1 cellular context compared by ENCODE assay signal in the genomic region with DNA sequence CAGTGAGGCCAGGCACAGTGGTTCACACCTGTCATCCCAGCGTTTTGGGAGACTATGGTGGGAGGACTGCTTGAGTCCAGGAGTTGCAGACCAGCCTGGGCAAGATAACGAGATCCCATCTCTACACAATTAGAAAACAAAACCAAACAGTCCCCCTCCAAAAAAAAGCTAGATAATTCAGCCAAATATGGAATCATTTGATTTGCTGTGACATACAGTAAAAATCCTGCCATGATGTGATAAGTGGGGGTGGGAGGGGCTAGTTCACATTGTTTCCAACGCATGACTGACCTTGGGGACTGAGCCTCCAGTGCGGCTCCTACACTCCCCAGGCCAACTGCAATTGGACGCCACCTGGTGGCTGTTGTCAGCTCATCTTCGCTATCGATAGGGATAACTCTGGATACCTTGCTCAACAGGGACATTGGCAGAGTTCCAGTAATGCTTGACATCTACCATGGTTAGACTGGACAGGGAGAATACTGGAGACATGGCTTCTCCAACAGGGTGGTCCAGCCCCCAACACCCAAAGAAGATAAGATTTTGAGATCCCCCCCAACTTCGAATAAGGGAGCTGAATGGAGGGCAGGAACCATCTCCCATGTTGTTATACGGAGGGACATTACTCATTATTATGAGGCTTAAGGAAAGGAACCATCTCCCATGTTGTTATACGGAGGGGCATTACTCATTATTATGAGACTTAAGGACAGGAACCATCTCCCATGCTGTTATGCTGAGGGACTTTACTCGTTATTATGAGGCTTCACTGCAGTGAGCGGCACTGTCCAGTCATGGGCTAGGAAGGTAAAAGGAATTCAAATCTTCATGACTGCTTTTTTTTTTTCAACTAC.
TF ChIP-seq lines count a peak whose summit lies in the region.

No MANE protein-coding gene starts in this region.

TF ChIP-seq in HepG2, 621 proteins besides CTCF, POLR2A, EP300 and RAD21 (continued from another document and continues in another):
- TF ChIP-seq, protein P1, sequence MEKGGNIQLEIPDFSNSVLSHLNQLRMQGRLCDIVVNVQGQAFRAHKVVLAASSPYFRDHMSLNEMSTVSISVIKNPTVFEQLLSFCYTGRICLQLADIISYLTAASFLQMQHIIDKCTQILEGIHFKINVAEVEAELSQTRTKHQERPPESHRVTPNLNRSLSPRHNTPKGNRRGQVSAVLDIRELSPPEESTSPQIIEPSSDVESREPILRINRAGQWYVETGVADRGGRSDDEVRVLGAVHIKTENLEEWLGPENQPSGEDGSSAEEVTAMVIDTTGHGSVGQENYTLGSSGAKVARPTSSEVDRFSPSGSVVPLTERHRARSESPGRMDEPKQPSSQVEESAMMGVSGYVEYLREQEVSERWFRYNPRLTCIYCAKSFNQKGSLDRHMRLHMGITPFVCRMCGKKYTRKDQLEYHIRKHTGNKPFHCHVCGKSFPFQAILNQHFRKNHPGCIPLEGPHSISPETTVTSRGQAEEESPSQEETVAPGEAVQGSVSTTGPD (CRISPR knock-in tag; IDR thresholded peaks at IDR 0.05) = no peak
- TF ChIP-seq ZFAT (CRISPR knock-in tag; conservative IDR thresholded peaks at IDR 0.05) (no peak), CSRNP1 (CRISPR knock-in tag; IDR thresholded peaks at IDR 0.05) (no peak), NONO (IDR thresholded peaks at IDR 0.05) (no peak), NONO (CRISPR knock-in tag; conservative IDR thresholded peaks at IDR 0.05) (0 out of 2 replicates have a peak, but pooled peaks have one; percentile 24), IKZF5 (CRISPR knock-in tag; IDR thresholded peaks at IDR 0.05) (peak; percentile 68; the same call in 1 of the 2 replicates), ZNF121 (CRISPR knock-in tag; IDR thresholded peaks at IDR 0.05) (peak; percentile 28; the same call in 1 of the 2 replicates), NR2F6 (IDR thresholded peaks at IDR 0.05) (no peak), NR2F6 (CRISPR knock-in tag; IDR thresholded peaks at IDR 0.05) (peak; percentile 36; the same call in 1 of the 2 replicates), ZBTB7A (CRISPR knock-in tag; IDR thresholded peaks at IDR 0.05) (0 out of 2 replicates have a peak, but pooled peaks have one; percentile 37), FOXA3 (CRISPR knock-in tag; IDR thresholded peaks at IDR 0.05) (peak; percentile 73), KDM1A (CRISPR knock-in tag; IDR thresholded peaks at IDR 0.05) (peak; percentile 33; the same call in 1 of the 2 replicates), ARID3A (IDR thresholded peaks at IDR 0.05; ENCODE audit: low read depth, low read length) (peak; percentile 92), STAG1 (CRISPR knock-in tag; IDR thresholded peaks at IDR 0.05) (peak; percentile 86), NFE2 (CRISPR knock-in tag; IDR thresholded peaks at IDR 0.05) (no peak), ZMYM3 (CRISPR knock-in tag; IDR thresholded peaks at IDR 0.05) (peak; percentile 37; the same call in 1 of the 2 replicates), HMG20A (CRISPR knock-in tag; IDR thresholded peaks at IDR 0.05; ENCODE audit: borderline replicate concordance) (peak; percentile 57; the same call in 1 of the 2 replicates), KAT7 (CRISPR knock-in tag; IDR thresholded peaks at IDR 0.05; ENCODE audit: borderline replicate concordance) (0 out of 2 replicates have a peak, but pooled peaks have one; percentile 57), ZMYM4 (CRISPR knock-in tag; IDR thresholded peaks at IDR 0.05) (peak; percentile 75; the same call in 1 of the 2 replicates), ARID5B (CRISPR knock-in tag; IDR thresholded peaks at IDR 0.05) (peak; percentile 73), ZNF12 (CRISPR knock-in tag; IDR thresholded peaks at IDR 0.05) (0 out of 2 replicates have a peak, but pooled peaks have one; percentile 15), ZNF331 (CRISPR knock-in tag; IDR thresholded peaks at IDR 0.05) (peak; percentile 86), XRCC5 (optimal IDR thresholded peaks at IDR 0.05; ENCODE audit: low read length) (peak; percentile 90), NCOA2 (CRISPR knock-in tag; IDR thresholded peaks at IDR 0.05) (0 out of 2 replicates have a peak, but pooled peaks have one; percentile 42), FOXK1 (CRISPR knock-in tag; IDR thresholded peaks at IDR 0.05; ENCODE audit: borderline replicate concordance, low read depth) (peak; percentile 65; the same call in 1 of the 2 replicates), ZSCAN29 (CRISPR knock-in tag; conservative IDR thresholded peaks at IDR 0.05) (no peak), ZNF451 (CRISPR knock-in tag; IDR thresholded peaks at IDR 0.05) (no peak), KLF16 (CRISPR knock-in tag; IDR thresholded peaks at IDR 0.05) (peak in 1 of 2 experiments; percentile 72; a peak in 1 of 4 replicates), ZNF652 (CRISPR knock-in tag; IDR thresholded peaks at IDR 0.05; ENCODE audit: borderline replicate concordance, low read depth) (peak; percentile 39; the same call in 1 of the 2 replicates), HMGXB4 (CRISPR knock-in tag; IDR thresholded peaks at IDR 0.05; ENCODE audit: borderline replicate concordance in 1 of 2, low read depth in 1 of 2) (peak; percentile 60 to 81), THAP11 (CRISPR knock-in tag; IDR thresholded peaks at IDR 0.05) (peak; percentile 41; the same call in 1 of the 2 replicates)
- TF ChIP-seq, protein P2, sequence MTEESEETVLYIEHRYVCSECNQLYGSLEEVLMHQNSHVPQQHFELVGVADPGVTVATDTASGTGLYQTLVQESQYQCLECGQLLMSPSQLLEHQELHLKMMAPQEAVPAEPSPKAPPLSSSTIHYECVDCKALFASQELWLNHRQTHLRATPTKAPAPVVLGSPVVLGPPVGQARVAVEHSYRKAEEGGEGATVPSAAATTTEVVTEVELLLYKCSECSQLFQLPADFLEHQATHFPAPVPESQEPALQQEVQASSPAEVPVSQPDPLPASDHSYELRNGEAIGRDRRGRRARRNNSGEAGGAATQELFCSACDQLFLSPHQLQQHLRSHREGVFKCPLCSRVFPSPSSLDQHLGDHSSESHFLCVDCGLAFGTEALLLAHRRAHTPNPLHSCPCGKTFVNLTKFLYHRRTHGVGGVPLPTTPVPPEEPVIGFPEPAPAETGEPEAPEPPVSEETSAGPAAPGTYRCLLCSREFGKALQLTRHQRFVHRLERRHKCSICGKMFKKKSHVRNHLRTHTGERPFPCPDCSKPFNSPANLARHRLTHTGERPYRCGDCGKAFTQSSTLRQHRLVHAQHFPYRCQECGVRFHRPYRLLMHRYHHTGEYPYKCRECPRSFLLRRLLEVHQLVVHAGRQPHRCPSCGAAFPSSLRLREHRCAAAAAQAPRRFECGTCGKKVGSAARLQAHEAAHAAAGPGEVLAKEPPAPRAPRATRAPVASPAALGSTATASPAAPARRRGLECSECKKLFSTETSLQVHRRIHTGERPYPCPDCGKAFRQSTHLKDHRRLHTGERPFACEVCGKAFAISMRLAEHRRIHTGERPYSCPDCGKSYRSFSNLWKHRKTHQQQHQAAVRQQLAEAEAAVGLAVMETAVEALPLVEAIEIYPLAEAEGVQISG (CRISPR knock-in tag; IDR thresholded peaks at IDR 0.05) = peak; percentile 66
- TF ChIP-seq, protein P3, sequence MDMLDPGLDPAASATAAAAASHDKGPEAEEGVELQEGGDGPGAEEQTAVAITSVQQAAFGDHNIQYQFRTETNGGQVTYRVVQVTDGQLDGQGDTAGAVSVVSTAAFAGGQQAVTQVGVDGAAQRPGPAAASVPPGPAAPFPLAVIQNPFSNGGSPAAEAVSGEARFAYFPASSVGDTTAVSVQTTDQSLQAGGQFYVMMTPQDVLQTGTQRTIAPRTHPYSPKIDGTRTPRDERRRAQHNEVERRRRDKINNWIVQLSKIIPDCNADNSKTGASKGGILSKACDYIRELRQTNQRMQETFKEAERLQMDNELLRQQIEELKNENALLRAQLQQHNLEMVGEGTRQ (IDR thresholded peaks at IDR 0.05; ENCODE audit: low read depth, low read length) = no peak
- TF ChIP-seq, protein P3 (CRISPR knock-in tag; IDR thresholded peaks at IDR 0.05; ENCODE audit: borderline replicate concordance) = no peak
- TF ChIP-seq, protein P4, sequence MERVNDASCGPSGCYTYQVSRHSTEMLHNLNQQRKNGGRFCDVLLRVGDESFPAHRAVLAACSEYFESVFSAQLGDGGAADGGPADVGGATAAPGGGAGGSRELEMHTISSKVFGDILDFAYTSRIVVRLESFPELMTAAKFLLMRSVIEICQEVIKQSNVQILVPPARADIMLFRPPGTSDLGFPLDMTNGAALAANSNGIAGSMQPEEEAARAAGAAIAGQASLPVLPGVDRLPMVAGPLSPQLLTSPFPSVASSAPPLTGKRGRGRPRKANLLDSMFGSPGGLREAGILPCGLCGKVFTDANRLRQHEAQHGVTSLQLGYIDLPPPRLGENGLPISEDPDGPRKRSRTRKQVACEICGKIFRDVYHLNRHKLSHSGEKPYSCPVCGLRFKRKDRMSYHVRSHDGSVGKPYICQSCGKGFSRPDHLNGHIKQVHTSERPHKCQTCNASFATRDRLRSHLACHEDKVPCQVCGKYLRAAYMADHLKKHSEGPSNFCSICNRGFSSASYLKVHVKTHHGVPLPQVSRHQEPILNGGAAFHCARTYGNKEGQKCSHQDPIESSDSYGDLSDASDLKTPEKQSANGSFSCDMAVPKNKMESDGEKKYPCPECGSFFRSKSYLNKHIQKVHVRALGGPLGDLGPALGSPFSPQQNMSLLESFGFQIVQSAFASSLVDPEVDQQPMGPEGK (CRISPR knock-in tag; IDR thresholded peaks at IDR 0.05) = peak; percentile 78
